In the genomic region with DNA sequence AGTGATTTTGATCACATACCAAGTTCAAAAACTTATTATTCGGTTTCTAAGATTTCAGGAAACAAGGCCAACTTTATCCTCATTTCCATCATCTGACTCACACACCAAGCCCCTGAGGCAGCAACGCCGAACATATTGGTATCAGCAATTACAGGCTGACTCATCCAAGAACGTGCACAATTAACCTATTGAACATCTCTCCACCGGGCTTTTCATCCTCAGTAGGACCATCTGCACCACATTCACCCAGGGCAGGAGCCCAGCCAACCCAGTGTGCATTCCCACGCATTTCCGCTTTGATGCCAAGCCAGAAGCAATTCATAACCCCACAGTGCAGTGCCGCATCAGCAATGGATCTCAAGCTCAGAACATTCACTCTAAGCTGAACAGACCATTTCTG, we compare ENCODE assay signal across 1 cellular context.
A peak's percentile ranks its signal among the peaks of the same experiment; 100 is the strongest.
TF ChIP-seq lines count a peak whose summit lies in the region.

No MANE protein-coding gene starts in this region.

TF ChIP-seq in SK-N-SH, 30 proteins besides CTCF, POLR2A, EP300 and RAD21 (continued from another document):
- TF ChIP-seq TCF12 (IDR thresholded peaks at IDR 0.05) (peak; percentile 99), EZH2phosphoT487 (IDR thresholded peaks at IDR 0.05; ENCODE audit: borderline replicate concordance, low read depth) (no peak), GATA2 (CRISPR knock-in tag; IDR thresholded peaks at IDR 0.05) (peak; percentile 27; the same call in 1 of the 2 replicates), CHD2 (IDR thresholded peaks at IDR 0.05; ENCODE audit: low read length, partially characterized antibody) (peak; percentile 62), RXRA (IDR thresholded peaks at IDR 0.05; ENCODE audit: borderline replicate concordance, low read depth) (peak; percentile 98), GABPA (IDR thresholded peaks at IDR 0.05; ENCODE audit: low read depth) (peak; percentile 51), MXI1 (IDR thresholded peaks at IDR 0.05; ENCODE audit: low read depth, low read length) (no peak), SMC3 (IDR thresholded peaks at IDR 0.05; ENCODE audit: low read depth, low read length) (no peak), NRF1 (IDR thresholded peaks at IDR 0.05; ENCODE audit: low read depth, low read length) (no peak), SIN3A (IDR thresholded peaks at IDR 0.05; ENCODE audit: borderline replicate concordance, low read depth, low read length) (peak; percentile 75; the same call in 1 of the 2 replicates), MEF2A (IDR thresholded peaks at IDR 0.05; ENCODE audit: borderline replicate concordance, low read depth) (peak; percentile 85), RCOR1 (IDR thresholded peaks at IDR 0.05; ENCODE audit: low read length) (peak; percentile 78), YY1 (IDR thresholded peaks at IDR 0.05; ENCODE audit: low read depth) (no peak), RFX5 (IDR thresholded peaks at IDR 0.05; ENCODE audit: low read length) (no peak)
- TF ChIP-seq, protein P1, sequence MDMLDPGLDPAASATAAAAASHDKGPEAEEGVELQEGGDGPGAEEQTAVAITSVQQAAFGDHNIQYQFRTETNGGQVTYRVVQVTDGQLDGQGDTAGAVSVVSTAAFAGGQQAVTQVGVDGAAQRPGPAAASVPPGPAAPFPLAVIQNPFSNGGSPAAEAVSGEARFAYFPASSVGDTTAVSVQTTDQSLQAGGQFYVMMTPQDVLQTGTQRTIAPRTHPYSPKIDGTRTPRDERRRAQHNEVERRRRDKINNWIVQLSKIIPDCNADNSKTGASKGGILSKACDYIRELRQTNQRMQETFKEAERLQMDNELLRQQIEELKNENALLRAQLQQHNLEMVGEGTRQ (IDR thresholded peaks at IDR 0.05; ENCODE audit: borderline replicate concordance, low read depth, low read length), result no peak
- TF ChIP-seq, protein P2, sequence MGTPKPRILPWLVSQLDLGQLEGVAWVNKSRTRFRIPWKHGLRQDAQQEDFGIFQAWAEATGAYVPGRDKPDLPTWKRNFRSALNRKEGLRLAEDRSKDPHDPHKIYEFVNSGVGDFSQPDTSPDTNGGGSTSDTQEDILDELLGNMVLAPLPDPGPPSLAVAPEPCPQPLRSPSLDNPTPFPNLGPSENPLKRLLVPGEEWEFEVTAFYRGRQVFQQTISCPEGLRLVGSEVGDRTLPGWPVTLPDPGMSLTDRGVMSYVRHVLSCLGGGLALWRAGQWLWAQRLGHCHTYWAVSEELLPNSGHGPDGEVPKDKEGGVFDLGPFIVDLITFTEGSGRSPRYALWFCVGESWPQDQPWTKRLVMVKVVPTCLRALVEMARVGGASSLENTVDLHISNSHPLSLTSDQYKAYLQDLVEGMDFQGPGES (IDR thresholded peaks at IDR 0.05; ENCODE audit: low read depth, low read length), result no peak
